ENCODE assay signal across 19 cellular contexts in the genomic region with DNA sequence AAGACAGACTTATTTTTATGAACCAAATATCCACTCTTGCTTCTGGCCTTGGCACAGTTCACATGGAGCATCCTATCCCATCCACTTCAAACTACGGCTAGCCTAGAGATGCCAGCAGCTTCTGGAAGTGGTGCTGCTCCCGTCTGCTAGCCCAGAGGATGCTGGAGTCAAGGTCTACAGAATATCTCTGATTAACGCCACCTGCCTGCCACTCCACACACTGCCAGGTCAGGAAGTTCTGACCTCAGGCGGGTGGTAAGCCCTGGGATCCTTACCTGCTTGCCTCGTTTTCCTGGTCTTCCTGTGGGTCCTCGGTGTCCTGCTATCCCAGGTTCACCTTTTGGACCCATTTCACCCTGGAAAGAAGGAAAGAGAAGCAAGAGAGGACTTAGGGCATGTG. TPM values are rescaled to one million over a fixed set of nuclear protein-coding genes. Genes with fewer than 3 reads are reported as not detected.
A peak's percentile ranks its signal among the peaks of the same experiment; 100 is the strongest.
DNase-seq lines count a peak whose midpoint lies in the region; ATAC-seq, FAIRE-seq and TF ChIP-seq lines count a peak whose summit lies in the region.
"Had no signal": no experiment of that assay in that cellular context is flagged by ENCODE, and none has a peak within 500 bp of the region (broad histone marks: within the 10 kb centered on the region; RNA-seq: fewer than 3 reads in every experiment).

No MANE protein-coding gene starts in this region.

- H3K9me1 ChIP-seq in keratinocyte (ENCODE audit: control insufficient read depth, extremely low read depth, insufficient read depth, low read length): no peaks in the 10 kb centered on the region

- H3K27me3 Mint-ChIP-seq in HFFc6 (ENCODE audit: insufficient read depth) (peaks cover 15% of the 10 kb centered on the region), T-helper 17 cell (no peaks in the 10 kb centered on the region)
- peaks cover 22% of the 10 kb centered on the region for H3K27me3 Mint-ChIP-seq in activated naive CD4-positive, alpha-beta T cell treated with anti-CD3 and anti-CD28 coated beads, Interleukin-2, amount 10 ng/mL, durations not matched to agents 7 days and 5 days
- H3K27me3 Mint-ChIP-seq: CD4-positive, alpha-beta T cell had no signal

- H3K79me2 ChIP-seq in keratinocyte (ENCODE audit: control insufficient read depth, insufficient read depth, low read length): no peaks in the 10 kb centered on the region

- no peak overlapping the region for H3K9ac ChIP-seq in keratinocyte (ENCODE audit: control insufficient read depth, extremely low read depth, insufficient read depth, low read length)

- no peaks in the 10 kb centered on the region for H3K4me1 ChIP-seq in keratinocyte (ENCODE audit: control insufficient read depth, extremely low read depth, insufficient read depth, low read length)
- H3K4me1 ChIP-seq in sigmoid colon: no peaks in the 10 kb centered on the region

- no peak overlapping the region for H3K4me3 Mint-ChIP-seq in HFFc6
- H3K4me3 Mint-ChIP-seq in T-helper 17 cell: no peak overlapping the region
- H3K4me3 Mint-ChIP-seq in activated naive CD4-positive, alpha-beta T cell treated with anti-CD3 and anti-CD28 coated beads, Interleukin-2, amount 10 ng/mL, durations not matched to agents 7 days and 5 days: no peak overlapping the region
- H3K4me3 Mint-ChIP-seq: CD4-positive, alpha-beta T cell had no signal

- no peak for DNase-seq in GM10266 (ENCODE audit: extremely low spot score)
- no peak for DNase-seq in HFFc6
- no peak for DNase-seq in T-helper 17 cell
- DNase-seq in keratinocyte (ENCODE audit: low read depth, low spot score): no peak
- no peak for DNase-seq in sigmoid colon
- no peak for DNase-seq in activated CD4-positive, alpha-beta T cell treated with anti-CD3 and anti-CD28 coated beads for 1 hour
- no peak for DNase-seq in activated naive CD4-positive, alpha-beta T cell treated with anti-CD3 and anti-CD28 coated beads, Interleukin-2, amount 10 ng/mL, durations not matched to agents 7 days and 5 days
- DNase-seq in RKO (ENCODE audit: low spot score): no peak
- DNase-seq: activated CD4-positive, alpha-beta T cell treated with anti-CD3 and anti-CD28 coated beads for 4 hours; activated effector memory CD4-positive, alpha-beta T cell treated with Interleukin-2 at 50 U/mL for 16 hours; CD4-positive, alpha-beta T cell; DMS153; foreskin melanocyte; NCI-H774; spleen had no signal

- no peaks in the 10 kb centered on the region for H3K36me3 Mint-ChIP-seq in HFFc6 (ENCODE audit: low read depth)
- peaks cover 3% of the 10 kb centered on the region for H3K36me3 Mint-ChIP-seq in T-helper 17 cell (ENCODE audit: low read depth)
- H3K36me3 Mint-ChIP-seq in activated naive CD4-positive, alpha-beta T cell treated with anti-CD3 and anti-CD28 coated beads, Interleukin-2, amount 10 ng/mL, durations not matched to agents 7 days and 5 days: no peaks in the 10 kb centered on the region

- FAIRE-seq in keratinocyte (lab: Jason Lieb, UNC): no peak
- FAIRE-seq: HTR-8/SVneo had no signal

- 84 to 86% methylated on average over 6 of the region's 6 CpGs for WGBS in sigmoid colon, 2 donors

- peak; percentile 23 for TF ChIP-seq CTCF in GM10266 (IDR thresholded peaks at IDR 0.05; ENCODE audit: control insufficient read depth, insufficient read depth, low read depth, missing control alignments)
- 0 out of 2 replicates have a peak, but pooled peaks have one; percentile 14 for TF ChIP-seq CTCF in HFFc6 (IDR thresholded peaks at IDR 0.05)
- peak in 2 of 3 experiments; percentile 2 to 33 for TF ChIP-seq CTCF in keratinocyte (optimal IDR thresholded peaks at IDR 0.05 in 1 of 3, IDR thresholded peaks at IDR 0.05 in 1 of 3, conservative IDR thresholded peaks at IDR 0.05 in 1 of 3; ENCODE audit: extremely low read depth in 1 of 3, insufficient read depth in 2 of 3, low read length in 3 of 3)
- TF ChIP-seq CTCF in sigmoid colon (IDR thresholded peaks at IDR 0.05): no peak

- H3K27me3 ChIP-seq in keratinocyte (ENCODE audit: control insufficient read depth, extremely low read depth, insufficient read depth, low read length) (no peaks in the 10 kb centered on the region), sigmoid colon (no peaks in the 10 kb centered on the region)
- H3K27me3 ChIP-seq: spleen had no signal

- H3K36me3 ChIP-seq in keratinocyte (ENCODE audit: control insufficient read depth in 2 of 2, extremely low read depth in 1 of 2, insufficient read depth in 2 of 2, low read length in 2 of 2): no peaks in the 10 kb centered on the region
- H3K36me3 ChIP-seq in sigmoid colon: peaks cover 0 to 3% (median 0%) of the 10 kb centered on the region in 4 donors
- H3K36me3 ChIP-seq: spleen had no signal

- H3K4me2 ChIP-seq in keratinocyte (ENCODE audit: control insufficient read depth, extremely low read depth, insufficient read depth, low read depth, low read length): no peak overlapping the region

- no peak overlapping the region for H3K27ac Mint-ChIP-seq in HFFc6
- peak overlapping the region; percentile 59 for H3K27ac Mint-ChIP-seq in T-helper 17 cell
- H3K27ac Mint-ChIP-seq in activated naive CD4-positive, alpha-beta T cell treated with anti-CD3 and anti-CD28 coated beads, Interleukin-2, amount 10 ng/mL, durations not matched to agents 7 days and 5 days: no peak overlapping the region
- H3K27ac Mint-ChIP-seq: CD4-positive, alpha-beta T cell had no signal

- H3K4me3 ChIP-seq in keratinocyte (ENCODE audit: control insufficient read depth in 2 of 3, extremely low read depth in 1 of 3, insufficient read depth in 2 of 3, low read depth in 1 of 3, low read length in 3 of 3) (no peak overlapping the region), sigmoid colon (no peak overlapping the region)
- H3K4me3 ChIP-seq: spleen had no signal

- no peak for TF ChIP-seq EP300 in sigmoid colon (IDR thresholded peaks at IDR 0.05)

- H3K9me3 ChIP-seq in T-helper 17 cell (ENCODE audit: control insufficient read depth, low read length, poor library complexity, severe bottlenecking) (no peaks in the 10 kb centered on the region), keratinocyte (ENCODE audit: control insufficient read depth, low read depth, low read length) (no peaks in the 10 kb centered on the region), sigmoid colon (no peaks in the 10 kb centered on the region)
- H3K9me3 ChIP-seq: spleen had no signal

- no peak for ATAC-seq in T-helper 17 cell
- ATAC-seq: left lobe of liver, SK-N-SH treated with all-trans-retinoic acid at 6 μM for 48 hours had no signal

- TF ChIP-seq POLR2A in sigmoid colon (IDR thresholded peaks at IDR 0.05): no peak

- H3K27ac ChIP-seq in keratinocyte (ENCODE audit: control insufficient read depth, insufficient read depth, low read length): no peak overlapping the region
- no peak overlapping the region for H3K27ac ChIP-seq in sigmoid colon
- H3K27ac ChIP-seq: epithelial cell of prostate, spleen had no signal

- no peaks in the 10 kb centered on the region for H3K9me3 Mint-ChIP-seq in HFFc6
- no peaks in the 10 kb centered on the region for H3K9me3 Mint-ChIP-seq in activated naive CD4-positive, alpha-beta T cell treated with anti-CD3 and anti-CD28 coated beads, Interleukin-2, amount 10 ng/mL, durations not matched to agents 7 days and 5 days
- H3K9me3 Mint-ChIP-seq: CD4-positive, alpha-beta T cell had no signal

- H3K4me1 Mint-ChIP-seq in HFFc6 (ENCODE audit: low read depth) (no peaks in the 10 kb centered on the region), T-helper 17 cell (peaks cover 2% of the 10 kb centered on the region)
- H3K4me1 Mint-ChIP-seq in activated naive CD4-positive, alpha-beta T cell treated with anti-CD3 and anti-CD28 coated beads, Interleukin-2, amount 10 ng/mL, durations not matched to agents 7 days and 5 days: no peaks in the 10 kb centered on the region

- no peak overlapping the region for H2AFZ ChIP-seq in keratinocyte (ENCODE audit: control insufficient read depth, low read length)

- intact Hi-C loops in sigmoid colon (cut with DNase I): no loop called here

- dilution Hi-C loops in keratinocyte (cut with MboI; ENCODE audit: extremely low pct_ligation_motif_present, low sequenced_read_pairs): no loop called here

- CTCF ChIA-PET in activated naive CD4-positive, alpha-beta T cell treated with anti-CD3 and anti-CD28 coated beads, Interleukin-2, amount 10 ng/mL, durations not matched to agents 7 days and 5 days (lab: Charles Lee): no interaction called here

- H4K20me1 ChIP-seq in keratinocyte (ENCODE audit: control insufficient read depth, extremely low read depth, insufficient read depth, low read length): no peaks in the 10 kb centered on the region

RNA-seq across cellular contexts. Expression of a gene that starts 42.9 kb away (rescaled TPM):
- 10 to 100 TPM; 13.9 to 17.2 (median 15.8) TPM for total RNA-seq in HFFc6 (2021; fragmentation: NEBNext Ultra II Directional; extraction: Animal tissue kit (Norgen Biotek cat#: 25700))
- 10 to 100 TPM; 25.9 to 31.5 TPM for total RNA-seq in T-helper 17 cell
- polyA plus RNA-seq in keratinocyte: 13.5 to 13.7 TPM (median 13.6 TPM) in 3 replicates
- 17.2 TPM for polyA plus RNA-seq in keratinocyte (2011; ENCODE audit: low read depth)
- 9.2 and 12.9 TPM in 2 replicates for polyA plus RNA-seq in keratinocyte (2011; cell fraction: cytosol; rRNA removed)
- polyA plus RNA-seq in keratinocyte (2011; cell fraction: nucleus; rRNA removed): 11.2 and 12.8 TPM in 2 replicates
- 11.7 and 22.1 TPM in 2 replicates for polyA plus RNA-seq in keratinocyte (2012; ENCODE audit: low replicate concordance)
- 18.5 to 23.5 TPM (median 20.5 TPM) in 3 replicates for polyA minus RNA-seq in keratinocyte
- 25.5 TPM for polyA minus RNA-seq in keratinocyte (2011; cell fraction: cytosol; rRNA and poly(A)+ RNA removed)
- polyA minus RNA-seq in keratinocyte (2011; cell fraction: nucleus; rRNA and poly(A)+ RNA removed): 15.8 and 17.5 TPM in 2 replicates
- total RNA-seq in sigmoid colon: 10 to 100 TPM; 10.0 to 17.8 (median 14.9) TPM
- polyA plus RNA-seq in sigmoid colon: 10 to 100 TPM in 2 of 3 donors, 1 to 10 TPM in 1; 7.2 to 11.8 (median 10.5) TPM

RNA-seq across cellular contexts. Expression of a gene that starts 42.9 kb away (rescaled TPM):
- 10 to 100 TPM; 17.9 to 21.3 (median 19.8) TPM for total RNA-seq in HFFc6 (2021; fragmentation: NEBNext Ultra II Directional; extraction: Animal tissue kit (Norgen Biotek cat#: 25700))
- total RNA-seq in T-helper 17 cell (1 to 10 TPM; 6.5 to 8.6 TPM), sigmoid colon (10 to 100 TPM; 14.3 to 21.9 (median 15.3) TPM)
- polyA plus RNA-seq in keratinocyte (12.6 to 17.2 TPM (median 16.3 TPM) in 3 replicates), sigmoid colon (10 to 100 TPM in 1 of 3 donors, 1 to 10 TPM in 2; 5.4 to 11.7 (median 9.5) TPM)
- 18.8 TPM for polyA plus RNA-seq in keratinocyte (2011; ENCODE audit: low read depth)
- 18.3 and 22.6 TPM in 2 replicates for polyA plus RNA-seq in keratinocyte (2011; cell fraction: cytosol; rRNA removed)
- polyA plus RNA-seq in keratinocyte (2011; cell fraction: nucleus; rRNA removed): 13.8 and 15.8 TPM in 2 replicates
- 12.2 and 17.3 TPM in 2 replicates for polyA plus RNA-seq in keratinocyte (2012; ENCODE audit: low replicate concordance)
- 3.0 to 24.9 TPM (median 13.5 TPM) in 3 replicates for polyA minus RNA-seq in keratinocyte
- polyA minus RNA-seq in keratinocyte (2011; cell fraction: cytosol; rRNA and poly(A)+ RNA removed): 8.1 TPM
- 5.1 and 11.9 TPM in 2 replicates for polyA minus RNA-seq in keratinocyte (2011; cell fraction: nucleus; rRNA and poly(A)+ RNA removed)

RNA-seq across cellular contexts. Expression of a gene that starts 51.2 kb away (rescaled TPM):
- total RNA-seq in HFFc6 (2021; fragmentation: NEBNext Ultra II Directional; extraction: Animal tissue kit (Norgen Biotek cat#: 25700)): under 1 TPM; 0.17 to 0.54 (median 0.29) TPM
- total RNA-seq in T-helper 17 cell (10 to 100 TPM; 10.8 to 11.1 TPM), sigmoid colon (1 to 10 TPM; 1.2 to 5.3 (median 2.1) TPM)
- polyA plus RNA-seq in keratinocyte (0.22 to 0.79 TPM (median 0.35 TPM) in 3 replicates), sigmoid colon (1 to 10 TPM in 1 of 3 donors, under 1 TPM in 1, not detected in 1; 0.69 to 1.7 TPM)
- polyA plus RNA-seq in keratinocyte (2011; ENCODE audit: low read depth): 0.59 TPM
- 0.08 and 0.16 TPM in 2 replicates for polyA plus RNA-seq in keratinocyte (2011; cell fraction: cytosol; rRNA removed)
- 2.1 and 3.1 TPM in 2 replicates for polyA plus RNA-seq in keratinocyte (2011; cell fraction: nucleus; rRNA removed)
- 0.09 and 0.59 TPM in 2 replicates for polyA plus RNA-seq in keratinocyte (2012; ENCODE audit: low replicate concordance)
- polyA minus RNA-seq in keratinocyte: 0.30 to 0.69 TPM (median 0.38 TPM) in 3 replicates
- polyA minus RNA-seq in keratinocyte (2011; cell fraction: cytosol; rRNA and poly(A)+ RNA removed): not detected
- 0.21 and 1.5 TPM in 2 replicates for polyA minus RNA-seq in keratinocyte (2011; cell fraction: nucleus; rRNA and poly(A)+ RNA removed)

Comparison
In these comparisons a context has a peak if more than half of its experiments do, and no peak if none do; other contexts are left out.
1. CTCF ChIP-seq: peak in GM10266 (single experiment), HFFc6 (single experiment) and keratinocyte (2 of 3); none in sigmoid colon (0 of 4).